ENCODE assay signal across 9 cellular contexts in the genomic region with DNA sequence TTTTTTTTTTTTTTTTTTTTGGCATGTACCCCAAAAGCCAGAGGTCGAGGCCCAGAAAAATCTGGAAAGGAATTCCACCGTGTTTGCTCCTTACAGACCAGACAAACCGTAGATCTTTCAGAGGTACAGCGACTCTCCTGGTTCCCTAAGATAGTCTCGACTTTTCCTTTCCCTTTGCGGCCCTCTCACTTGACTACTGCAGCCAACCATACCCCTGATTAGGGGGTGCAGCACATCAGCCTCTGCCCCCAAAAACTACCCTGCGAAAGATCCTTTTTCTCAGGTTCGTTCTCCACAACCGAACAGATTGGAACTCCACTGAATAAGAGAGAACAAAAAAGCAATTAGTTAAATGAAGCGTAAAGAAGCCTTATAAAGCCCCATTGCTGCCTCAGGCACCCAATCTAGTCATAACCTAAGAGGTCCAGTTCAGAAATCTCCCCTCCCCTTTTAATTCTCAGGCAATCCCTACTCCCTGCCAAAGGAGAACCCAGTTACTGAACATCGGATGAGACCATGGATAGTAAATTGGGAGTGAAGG. TPM values are rescaled to one million over a fixed set of nuclear protein-coding genes. Genes with fewer than 3 reads are reported as not detected.
DNase-seq lines count a peak whose midpoint lies in the region; ATAC-seq and TF ChIP-seq lines count a peak whose summit lies in the region.
"Had no signal": no experiment of that assay in that cellular context is flagged by ENCODE, and none has a peak within 500 bp of the region (broad histone marks: within the 10 kb centered on the region; RNA-seq: fewer than 3 reads in every experiment).

No MANE protein-coding gene starts in this region.

- no peak for TF ChIP-seq CTCF in GM13976 (IDR thresholded peaks at IDR 0.05; ENCODE audit: borderline replicate concordance, control extremely low read depth, extremely low read depth, insufficient read depth, missing control alignments)
- no peak for TF ChIP-seq CTCF in smooth muscle cell (IDR thresholded peaks at IDR 0.05; ENCODE audit: borderline replicate concordance, insufficient read depth, poor library complexity, severe bottlenecking)

- H3F3A ChIP-seq in smooth muscle cell (ENCODE audit: low read depth) = peaks cover 25% of the 10 kb centered on the region

- no peak overlapping the region for H2AFZ ChIP-seq in smooth muscle cell (ENCODE audit: low read depth)

- H3K4me3 ChIP-seq in right cardiac atrium (ENCODE audit: low read length) = peak overlapping the region; percentile 83
- H3K4me3 ChIP-seq in smooth muscle cell = peak overlapping the region; percentile 88
- H3K4me3 ChIP-seq: SK-N-MC had no signal

- H3K36me3 ChIP-seq in smooth muscle cell (ENCODE audit: low read depth) = no peaks in the 10 kb centered on the region

- H3K4me1 ChIP-seq in right cardiac atrium (ENCODE audit: control insufficient read depth, insufficient read depth, low read length) (no peaks in the 10 kb centered on the region), smooth muscle cell (ENCODE audit: low read depth) (peaks cover 33% of the 10 kb centered on the region)

- CTCF ChIA-PET in activated CD8-positive, alpha-beta T cell treated with anti-CD3 and anti-CD28 coated beads, Interleukin-2, amount 10 ng/mL, durations not matched to agents 7 days and 5 days (lab: Charles Lee) = no interaction called here

- H3K27ac Mint-ChIP-seq in activated CD8-positive, alpha-beta T cell treated with anti-CD3 and anti-CD28 coated beads, Interleukin-2, amount 10 ng/mL, durations not matched to agents 7 days and 5 days = peak overlapping the region; percentile 65

- peak overlapping the region; percentile 100 for H3K4me2 ChIP-seq in smooth muscle cell

- 43% methylated on average over 11 of the region's 11 CpGs for WGBS in right cardiac atrium
- WGBS in smooth muscle cell (ENCODE audit: low lambda C conversion rate) = 54% methylated on average over 11 of the region's 11 CpGs

- peaks cover 21% of the 10 kb centered on the region for H4K20me1 ChIP-seq in smooth muscle cell (ENCODE audit: low read depth)

- H3K27me3 ChIP-seq in right cardiac atrium (ENCODE audit: control insufficient read depth, insufficient read depth) (no peaks in the 10 kb centered on the region), smooth muscle cell (ENCODE audit: low read depth) (no peaks in the 10 kb centered on the region)

- H3K27ac ChIP-seq in right cardiac atrium (ENCODE audit: low read length) (peak overlapping the region; percentile 50), smooth muscle cell (ENCODE audit: low read depth) (peak overlapping the region; percentile 93)
- H3K27ac ChIP-seq: SK-N-MC had no signal

- ATAC-seq in HG02798 (IDR thresholded peaks at IDR 0.05; ENCODE audit: poor library complexity, unreplicated experiment) = peak; percentile 9
- no peak for ATAC-seq in activated CD8-positive, alpha-beta T cell treated with anti-CD3 and anti-CD28 coated beads, Interleukin-2, amount 10 ng/mL, durations not matched to agents 7 days and 5 days
- ATAC-seq in right cardiac atrium = peak; percentile 41 to 51
- no peak for ATAC-seq in HG03039 (IDR thresholded peaks at IDR 0.05; ENCODE audit: unreplicated experiment)
- no peak for ATAC-seq in HG03097 (IDR thresholded peaks at IDR 0.05; ENCODE audit: low FRiP score, unreplicated experiment)

- no peaks in the 10 kb centered on the region for H3K9me3 Mint-ChIP-seq in activated CD8-positive, alpha-beta T cell treated with anti-CD3 and anti-CD28 coated beads, Interleukin-2, amount 10 ng/mL, durations not matched to agents 7 days and 5 days (ENCODE audit: insufficient read depth)

- in situ Hi-C loops in GM13976 (cut with MboI; ENCODE audit: low sequenced_read_pairs, unreplicated experiment) = no loop called here

- intact Hi-C loops in right cardiac atrium (cut with DNase I) = no loop called here

- H3K27me3 Mint-ChIP-seq in activated CD8-positive, alpha-beta T cell treated with anti-CD3 and anti-CD28 coated beads, Interleukin-2, amount 10 ng/mL, durations not matched to agents 7 days and 5 days (ENCODE audit: low read depth) = no peaks in the 10 kb centered on the region

- POLR2A ChIA-PET in activated CD8-positive, alpha-beta T cell treated with anti-CD3 and anti-CD28 coated beads, Interleukin-2, amount 10 ng/mL, durations not matched to agents 7 days and 5 days (lab: Charles Lee) = interaction anchor here (1.0 to 1.8 kb wide), 3 partner anchors 14 to 58 kb away, joined by 4 to 7 read pairs (median 6); partner anchors contain the start of genes FEM1C and TMED7

- peaks cover 32% of the 10 kb centered on the region for H3K36me3 Mint-ChIP-seq in activated CD8-positive, alpha-beta T cell treated with anti-CD3 and anti-CD28 coated beads, Interleukin-2, amount 10 ng/mL, durations not matched to agents 7 days and 5 days (ENCODE audit: low read depth)

- H3K9ac ChIP-seq in smooth muscle cell (ENCODE audit: low read depth) = peak overlapping the region; percentile 93

- peak overlapping the region; percentile 61 for H3K4me3 Mint-ChIP-seq in activated CD8-positive, alpha-beta T cell treated with anti-CD3 and anti-CD28 coated beads, Interleukin-2, amount 10 ng/mL, durations not matched to agents 7 days and 5 days

- H3K9me3 ChIP-seq in right cardiac atrium (ENCODE audit: control insufficient read depth, low read length) (no peaks in the 10 kb centered on the region), smooth muscle cell (replicated peaks; ENCODE audit: low read depth) (no peaks in the 10 kb centered on the region)

- DNase-seq in GM13976 (ENCODE audit: low spot score) (peak; percentile 33), right cardiac atrium (no peak), smooth muscle cell (lab: John Stamatoyannopoulos, UW; ENCODE audit: unreplicated experiment) (no peak), ureter (ENCODE audit: low spot score) (no peak)
- no peak for DNase-seq in activated CD8-positive, alpha-beta T cell treated with anti-CD3 and anti-CD28 coated beads, Interleukin-2, amount 10 ng/mL, durations not matched to agents 7 days and 5 days

- peaks cover 19% of the 10 kb centered on the region for H3K4me1 Mint-ChIP-seq in activated CD8-positive, alpha-beta T cell treated with anti-CD3 and anti-CD28 coated beads, Interleukin-2, amount 10 ng/mL, durations not matched to agents 7 days and 5 days (ENCODE audit: low read depth)

- H3K79me2 ChIP-seq in smooth muscle cell (ENCODE audit: low read depth) = peaks cover 43% of the 10 kb centered on the region

RNA-seq across cellular contexts. Expression of gene TICAM2, which starts 0.4 kb away (rescaled TPM):
- total RNA-seq in activated CD8-positive, alpha-beta T cell treated with anti-CD3 and anti-CD28 coated beads, Interleukin-2, amount 10 ng/mL, durations not matched to agents 7 days and 5 days = under 1 TPM; 0.47 to 0.55 TPM
- 1 to 10 TPM; 3.2 to 4.3 (median 3.7) TPM for total RNA-seq in right cardiac atrium
- polyA plus RNA-seq in right cardiac atrium = 1.5 TPM
- 13.3 and 17.7 TPM in 2 replicates for total RNA-seq in smooth muscle cell
- polyA plus RNA-seq in smooth muscle cell = 8.3 and 11.5 TPM in 2 replicates
- 2.8 TPM for total RNA-seq in ureter

RNA-seq across cellular contexts. Expression of gene TMED7, which starts 23.2 kb away (rescaled TPM):
- 10 to 100 TPM; 40.5 to 48.9 TPM for total RNA-seq in activated CD8-positive, alpha-beta T cell treated with anti-CD3 and anti-CD28 coated beads, Interleukin-2, amount 10 ng/mL, durations not matched to agents 7 days and 5 days
- total RNA-seq in right cardiac atrium (100 to 1,000 TPM in 1 of 4 donors, 10 to 100 TPM in 3; 74.0 to 111 (median 83.2) TPM), smooth muscle cell (236 and 293 TPM in 2 replicates), ureter (88.8 TPM)
- polyA plus RNA-seq in right cardiac atrium (38.9 TPM), smooth muscle cell (71.5 and 91.5 TPM in 2 replicates)

RNA-seq across cellular contexts. Expression of gene FEM1C, which starts 58.1 kb away (rescaled TPM):
- 10 to 100 TPM; 13.6 to 15.0 TPM for total RNA-seq in activated CD8-positive, alpha-beta T cell treated with anti-CD3 and anti-CD28 coated beads, Interleukin-2, amount 10 ng/mL, durations not matched to agents 7 days and 5 days
- total RNA-seq in right cardiac atrium (10 to 100 TPM; 19.3 to 29.5 (median 22.1) TPM), smooth muscle cell (31.7 and 35.7 TPM in 2 replicates), ureter (19.1 TPM)
- polyA plus RNA-seq in right cardiac atrium (8.4 TPM), smooth muscle cell (5.9 and 7.8 TPM in 2 replicates)

Comparison
In these comparisons a context has a peak if more than half of its experiments do, and no peak if none do; other contexts are left out.
1. ATAC-seq: peak in HG02798 (single experiment) and right cardiac atrium (2 of 2); none in activated CD8-positive, alpha-beta T cell treated with anti-CD3 and anti-CD28 coated beads, Interleukin-2, amount 10 ng/mL, durations not matched to agents 7 days and 5 days (single experiment), HG03039 (single experiment) and HG03097 (single experiment).